ENCODE assay signal across 15 cellular contexts in the genomic region with DNA sequence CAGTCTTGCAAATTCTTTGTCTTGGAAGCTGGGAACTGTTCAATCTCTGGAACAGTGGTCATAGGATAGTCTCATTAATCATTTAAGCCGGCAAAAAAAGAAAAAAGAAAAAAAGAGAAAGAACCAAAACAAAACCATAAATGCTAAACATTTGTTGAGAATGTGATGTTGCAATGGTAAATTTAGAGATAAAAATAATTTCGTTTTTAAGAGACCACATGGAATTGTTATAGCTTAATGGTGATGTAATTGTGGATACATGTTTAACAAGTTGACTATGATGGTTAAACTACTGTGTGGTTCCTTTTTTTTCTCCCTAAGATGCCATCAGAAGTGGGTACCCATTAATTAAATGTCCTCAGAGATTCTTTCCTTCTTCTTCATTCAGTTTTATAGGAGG.
"Had no signal": no experiment of that assay in that cellular context is flagged by ENCODE, and none has a peak within 500 bp of the region (broad histone marks: within the 10 kb centered on the region; RNA-seq: fewer than 3 reads in every experiment).

No MANE protein-coding gene starts in this region.

- H3K4me1 ChIP-seq: breast epithelium, psoas muscle, spleen had no signal

- H3K36me3 ChIP-seq: breast epithelium had no signal

- H3K27me3 ChIP-seq: ascending aorta, breast epithelium, spleen, stomach had no signal

- H3K9me3 ChIP-seq: ascending aorta, breast epithelium, psoas muscle, stomach, thoracic aorta had no signal

- H3K27ac ChIP-seq: ascending aorta, breast epithelium, epithelial cell of prostate, psoas muscle, spleen, stomach, thoracic aorta had no signal

- DNase-seq: activated CD4-positive, alpha-beta T cell treated with anti-CD3 and anti-CD28 coated beads, Interleukin-2, amount 10 ng/mL, durations not matched to agents 7 days and 5 days; activated CD4-positive, CD25-positive, alpha-beta regulatory T cell; activated naive CD8-positive, alpha-beta T cell treated with anti-CD3 and anti-CD28 coated beads, Interleukin-2, amount 10 ng/mL, durations not matched to agents 7 days and 5 days; dermis blood vessel endothelial cell; effector memory CD8-positive, alpha-beta T cell; foreskin melanocyte; head of caudate nucleus; immature natural killer cell; psoas muscle; spleen; stomach had no signal

- H3K4me3 ChIP-seq: ascending aorta, breast epithelium, psoas muscle, spleen, stomach, thoracic aorta had no signal

- ATAC-seq: effector memory CD8-positive, alpha-beta T cell had no signal
